In genomic region chr18:3401669-3402620, GRCh38 we compare ENCODE assay signal across 10 cellular contexts.
DNase-seq lines count a peak whose midpoint lies in the region; ATAC-seq and TF ChIP-seq lines count a peak whose summit lies in the region.
"Had no signal": no experiment of that assay in that cellular context is flagged by ENCODE, and none has a peak within 500 bp of the region (broad histone marks: within the 10 kb centered on the region; RNA-seq: fewer than 3 reads in every experiment).

No MANE protein-coding gene starts in this region.

- no peak overlapping the region for H3K27ac ChIP-seq in BLaER1 treated with 17β-estradiol and CSF1 and Interleukin-3, amounts not matched to agents 10 nM and 100 nM
- H3K27ac ChIP-seq: tibial artery had no signal

- no peaks in the 10 kb centered on the region for H4K20me1 ChIP-seq in BLaER1 treated with 17β-estradiol and CSF1 and Interleukin-3, amounts not matched to agents 10 nM and 100 nM

- H3K4me1 ChIP-seq in BLaER1 treated with 17β-estradiol and CSF1 and Interleukin-3, amounts not matched to agents 10 nM and 100 nM, result peaks cover 12 to 31% (median 24%) of the 10 kb centered on the region in 10 experiments; a peak in 19 of 20 replicates
- H3K4me1 ChIP-seq: tibial artery had no signal

- intact Hi-C loops in head of caudate nucleus (cut with DNase I), result no loop called here

- no peaks in the 10 kb centered on the region for H3K36me3 ChIP-seq in BLaER1 treated with 17β-estradiol and CSF1 and Interleukin-3, amounts not matched to agents 10 nM and 100 nM
- H3K36me3 ChIP-seq: tibial artery had no signal

- peak overlapping the region in 8 of 11 experiments; percentile 22 to 53 (median 31); a peak in 9 of 22 replicates for H3K4me2 ChIP-seq in BLaER1 treated with 17β-estradiol and CSF1 and Interleukin-3, amounts not matched to agents 10 nM and 100 nM

- DNase-seq in LNCaP clone FGC (ENCODE audit: low read depth) (peak; percentile 93), NCI-H2196 treated with DMSO at 0.1 percent for 48 hours (lab: John Stamatoyannopoulos, UW; ENCODE audit: unreplicated experiment) (no peak), NCI-H146 treated with DMSO at 0.1 percent for 48 hours (lab: John Stamatoyannopoulos, UW; ENCODE audit: unreplicated experiment) (no peak), DMS53 (lab: John Stamatoyannopoulos, UW) (no peak), head of caudate nucleus (no peak)
- DNase-seq: activated CD8-positive, alpha-beta T cell treated with anti-CD3 and anti-CD28 coated beads for 36 hours; tibial artery had no signal

- no peak overlapping the region for H3K4me3 ChIP-seq in BLaER1 treated with 17β-estradiol and CSF1 and Interleukin-3, amounts not matched to agents 10 nM and 100 nM
- H3K4me3 ChIP-seq in LNCaP clone FGC (ENCODE audit: low read depth, low read length), result no peak overlapping the region; the same call in 1 of the 2 replicates
- H3K4me3 ChIP-seq: tibial artery had no signal

- no peak overlapping the region for H3K9ac ChIP-seq in BLaER1 treated with 17β-estradiol and CSF1 and Interleukin-3, amounts not matched to agents 10 nM and 100 nM

- H3K27me3 ChIP-seq in BLaER1 treated with 17β-estradiol and CSF1 and Interleukin-3, amounts not matched to agents 10 nM and 100 nM, result no peaks in the 10 kb centered on the region
- H3K27me3 ChIP-seq: tibial artery had no signal

- ATAC-seq in GM19324 (IDR thresholded peaks at IDR 0.05; ENCODE audit: low FRiP score, unreplicated experiment), result peak; percentile 86
- peak; percentile 84 for ATAC-seq in HG02870 (IDR thresholded peaks at IDR 0.05; ENCODE audit: unreplicated experiment)
- ATAC-seq: activated CD8-positive, alpha-beta T cell treated with anti-CD3 and anti-CD28 coated beads for 36 hours had no signal

- TF ChIP-seq CTCF in LNCaP clone FGC (IDR thresholded peaks at IDR 0.05; ENCODE audit: control insufficient read depth, extremely low read depth, insufficient read depth), result no peak

- peaks cover 0 to 28% (median 5%) of the 10 kb centered on the region in 11 experiments; a peak in 11 of 22 replicates for H3K9me3 ChIP-seq in BLaER1 treated with 17β-estradiol and CSF1 and Interleukin-3, amounts not matched to agents 10 nM and 100 nM (replicated peaks in 1 of 11)
